Comparison of ENCODE assay signal across 14 cellular contexts in genomic region chr12:93050026-93050747, GRCh38.
DNase-seq lines count a peak whose midpoint lies in the region; ATAC-seq and TF ChIP-seq lines count a peak whose summit lies in the region.
"Had no signal": no experiment of that assay in that cellular context is flagged by ENCODE, and none has a peak within 500 bp of the region (broad histone marks: within the 10 kb centered on the region; RNA-seq: fewer than 3 reads in every experiment).

No MANE protein-coding gene starts in this region.

- H3K36me3 ChIP-seq in A673 (ENCODE audit: insufficient read depth, low read length, poor library complexity, severe bottlenecking) (no peaks in the 10 kb centered on the region), heart left ventricle (no peaks in the 10 kb centered on the region), testis (ENCODE audit: low read depth, missing control alignments) (no peaks in the 10 kb centered on the region)
- H3K36me3 ChIP-seq: thyroid gland had no signal

- H3K79me1 ChIP-seq in H9 (ENCODE audit: insufficient read depth, low read depth, low read length, poor library complexity, severe bottlenecking): no peaks in the 10 kb centered on the region

- H2BK120ac ChIP-seq in H9 (ENCODE audit: low read depth, low read length, poor library complexity, severe bottlenecking): no peak overlapping the region

- H3K4me1 Mint-ChIP-seq in H9: peaks cover 10 to 11% of the 10 kb centered on the region in 2 experiments
- H3K4me1 Mint-ChIP-seq: CD4-positive, CD25-positive, alpha-beta regulatory T cell; central memory CD8-positive, alpha-beta T cell had no signal

- H2BK5ac ChIP-seq in H9 (ENCODE audit: insufficient read length, low read length): no peak overlapping the region

- H3K14ac ChIP-seq in H9 (ENCODE audit: insufficient read depth, low read length): no peak overlapping the region

- no peak overlapping the region for H3K4ac ChIP-seq in H9 (ENCODE audit: low read depth, low read length)

- H3K18ac ChIP-seq in H9 (ENCODE audit: insufficient read length, low read depth, low read length): no peak overlapping the region

- no peaks in the 10 kb centered on the region for H3K79me2 ChIP-seq in H9 (ENCODE audit: insufficient read depth, low read length)

- H3K4me1 ChIP-seq in A673 (ENCODE audit: insufficient read depth, low read length, poor library complexity, severe bottlenecking): peaks cover 14% of the 10 kb centered on the region
- peaks cover under 1% of the 10 kb centered on the region; the same call in 1 of the 2 replicates for H3K4me1 ChIP-seq in H9 (ENCODE audit: insufficient read depth, low read length)
- peaks cover 0 to 12% (median 0%) of the 10 kb centered on the region in 12 donors for H3K4me1 ChIP-seq in heart left ventricle
- no peaks in the 10 kb centered on the region for H3K4me1 ChIP-seq in testis
- H3K4me1 ChIP-seq: thyroid gland had no signal

- no peak overlapping the region for H2AK5ac ChIP-seq in H9 (ENCODE audit: insufficient read length, low read length)

- H3K4me3 ChIP-seq in A673 (ENCODE audit: low read depth, low read length, poor library complexity, severe bottlenecking): no peak overlapping the region
- H3K4me3 ChIP-seq in heart left ventricle: no peak overlapping the region
- H3K4me3 ChIP-seq in testis: no peak overlapping the region
- H3K4me3 ChIP-seq: thyroid gland had no signal

- H4K8ac ChIP-seq in H9 (replicated peaks; ENCODE audit: insufficient read length, low read depth, low read length): no peak overlapping the region

- H3K56ac ChIP-seq in H9 (ENCODE audit: insufficient read length, low read depth, low read length): no peak overlapping the region

- H3K27ac Mint-ChIP-seq in H9: no peak overlapping the region
- H3K27ac Mint-ChIP-seq: CD4-positive, CD25-positive, alpha-beta regulatory T cell; T-helper 1 cell treated with Interleukin-12 subunit alpha and Interleukin-12 subunit beta and Interleukin-4 antibody, amounts not matched to agents 30 μg/mL and 1 μg/mL, for 36 hours had no signal

- CTCF ChIA-PET in A673 (lab: Charles Lee): no interaction called here

- H3K23ac ChIP-seq in H9 (ENCODE audit: insufficient read length, low read depth, low read length): no peak overlapping the region

- no peak overlapping the region for H3K4me3 Mint-ChIP-seq in H9
- H3K4me3 Mint-ChIP-seq: CD4-positive, CD25-positive, alpha-beta regulatory T cell; central memory CD8-positive, alpha-beta T cell; neural crest cell; T-helper 1 cell treated with Interleukin-12 subunit alpha and Interleukin-12 subunit beta and Interleukin-4 antibody, amounts not matched to agents 30 μg/mL and 1 μg/mL, for 36 hours had no signal

- H3K23me2 ChIP-seq in H9 (ENCODE audit: insufficient read length, low read depth, low read length, poor library complexity, severe bottlenecking): no peaks in the 10 kb centered on the region

- no CpG with 5 or more reads among the region's 3 CpGs for WGBS in H9 (ENCODE audit: extremely low coverage, insufficient read length, low lambda C conversion rate)
- 27 to 33% (median 32%) methylated on average over 3 of the region's 3 CpGs for WGBS in heart left ventricle, 4 donors
- 75 to 79% methylated on average over 3 of the region's 3 CpGs for WGBS in testis, 2 donors

- TF ChIP-seq CTCF in A673 (conservative IDR thresholded peaks at IDR 0.05; ENCODE audit: low read depth, low read length): no peak
- no peak for TF ChIP-seq CTCF in H9 (conservative IDR thresholded peaks at IDR 0.05)
- TF ChIP-seq CTCF in heart left ventricle (IDR thresholded peaks at IDR 0.05): no peak
- TF ChIP-seq CTCF in testis (IDR thresholded peaks at IDR 0.05): no peak

- no peak overlapping the region for H2BK12ac ChIP-seq in H9 (ENCODE audit: insufficient read length, low read depth, low read length)

- peak; percentile 76 to 84 (median 78) for ATAC-seq in heart left ventricle
- no peak for ATAC-seq in GM18517 (IDR thresholded peaks at IDR 0.05; ENCODE audit: unreplicated experiment)

- DNase-seq in A673 (ENCODE audit: low spot score): peak; percentile 71
- no peak for DNase-seq in H9
- DNase-seq in amniotic epithelial cell (ENCODE audit: low read depth): peak; percentile 31
- DNase-seq in heart left ventricle: no peak
- no peak for DNase-seq in NCI-H2171 treated with DMSO at 0.1 percent for 48 hours (lab: John Stamatoyannopoulos, UW)
- DNase-seq in testis: no peak
- no peak for DNase-seq in effector CD4-positive, alpha-beta T cell
- DNase-seq: CD4-positive, CD25-positive, alpha-beta regulatory T cell; NCI-H2171; thyroid gland had no signal

- TF ChIP-seq POLR2A in heart left ventricle (IDR thresholded peaks at IDR 0.05): no peak
- TF ChIP-seq POLR2A in testis (IDR thresholded peaks at IDR 0.05): no peak

- H2BK20ac ChIP-seq in H9 (ENCODE audit: low read depth, low read length, poor library complexity, severe bottlenecking): peak overlapping the region; percentile 26

- H3K4me2 ChIP-seq in H9 (ENCODE audit: insufficient read depth, insufficient read length, low read length): no peak overlapping the region

- H2AFZ ChIP-seq in H9 (ENCODE audit: low read length): no peak overlapping the region

- no peak overlapping the region for H4K91ac ChIP-seq in H9 (ENCODE audit: insufficient read length, low read depth, low read length)

- no peak overlapping the region for H4K5ac ChIP-seq in H9 (ENCODE audit: insufficient read length, low read depth, low read length)

- H2BK15ac ChIP-seq in H9 (ENCODE audit: low read depth, low read length): no peak overlapping the region

- POLR2A ChIA-PET in A673 (lab: Charles Lee; ENCODE audit: low non-redundant PET): no interaction called here

- intact Hi-C loops in A673 (cut with micrococcal nuclease; ENCODE audit: unreplicated experiment) (no loop called here), heart left ventricle (cut with DNase I) (no loop called here), testis (cut with DNase I; ENCODE audit: low total_unique reads) (no loop called here)

- no peaks in the 10 kb centered on the region for H4K20me1 ChIP-seq in H9 (ENCODE audit: control insufficient read depth, insufficient read depth, insufficient read length)

- no peak overlapping the region for H3K9ac ChIP-seq in H9 (ENCODE audit: extremely low read depth, insufficient read length, low read length)

- BruUV-seq in A673 (replicated peaks; lab: Mats Ljungman, UMichigan): no TSS peak

- H3K36me3 Mint-ChIP-seq in H9 (ENCODE audit: insufficient read depth in 1 of 3, low read depth in 3 of 3): no peaks in the 10 kb centered on the region
- H3K36me3 Mint-ChIP-seq: CD4-positive, CD25-positive, alpha-beta regulatory T cell had no signal

- H3K27me3 ChIP-seq in A673 (replicated peaks; ENCODE audit: insufficient read depth, low read depth, low read length, poor library complexity): no peaks in the 10 kb centered on the region
- no peaks in the 10 kb centered on the region for H3K27me3 ChIP-seq in H9 (ENCODE audit: insufficient read depth, low read length)
- no peaks in the 10 kb centered on the region for H3K27me3 ChIP-seq in heart left ventricle
- H3K27me3 ChIP-seq in testis: no peaks in the 10 kb centered on the region
- H3K27me3 ChIP-seq: thyroid gland had no signal

- H3K27ac ChIP-seq in A673 (ENCODE audit: low read depth, low read length, poor library complexity, severe bottlenecking) (no peak overlapping the region), H9 (ENCODE audit: insufficient read length, low read depth, low read length) (no peak overlapping the region), heart left ventricle (peak overlapping the region in 4 of 12 donors; percentile 2 to 43 (median 36)), testis (no peak overlapping the region)
- H3K27ac ChIP-seq: thyroid gland had no signal

- H3K9me3 Mint-ChIP-seq in H9: peaks cover 0 to 2% of the 10 kb centered on the region in 2 experiments; a peak in 1 of 5 replicates
- H3K9me3 Mint-ChIP-seq: central memory CD8-positive, alpha-beta T cell; neural crest cell had no signal

- no peak overlapping the region for H3T11ph ChIP-seq in H9 (ENCODE audit: low read length)

- peaks cover 2% of the 10 kb centered on the region; the same call in 1 of the 2 replicates for H3K27me3 Mint-ChIP-seq in H9 (ENCODE audit: low read depth)

- H3K9me3 ChIP-seq in A673 (ENCODE audit: low read depth, low read length, poor library complexity, severe bottlenecking) (no peaks in the 10 kb centered on the region), H9 (ENCODE audit: control insufficient read depth, low read depth, low read length) (no peaks in the 10 kb centered on the region), heart left ventricle (no peaks in the 10 kb centered on the region), testis (no peaks in the 10 kb centered on the region)
- H3K9me3 ChIP-seq: thyroid gland had no signal

Comparison
In these comparisons a context has a peak if more than half of its experiments do, and no peak if none do; other contexts are left out.
1. DNase-seq: peak in A673 (single experiment) and amniotic epithelial cell (single experiment); none in H9 (single experiment), heart left ventricle (0 of 5), NCI-H2171 treated with DMSO at 0.1 percent for 48 hours (single experiment), testis (single experiment) and effector CD4-positive, alpha-beta T cell (single experiment).